In genomic region chr11:93529707-93530467, GRCh38 we compare ENCODE assay signal across 8 cellular contexts. TPM values are rescaled to one million over a fixed set of nuclear protein-coding genes. Genes with fewer than 3 reads are reported as not detected.
A peak's percentile ranks its signal among the peaks of the same experiment; 100 is the strongest.
DNase-seq lines count a peak whose midpoint lies in the region; ATAC-seq and TF ChIP-seq lines count a peak whose summit lies in the region.

No MANE protein-coding gene starts in this region.

- H3K9me3 Mint-ChIP-seq in glutamatergic neuron (ENCODE audit: unreplicated experiment), result peaks cover 6% of the 10 kb centered on the region
- H3K9me3 Mint-ChIP-seq in stimulated activated effector memory CD8-positive, alpha-beta T cell treated with anti-CD3 and anti-CD28 coated beads, Interleukin-12 subunit alpha, Interleukin-12 subunit beta, amount 100 ng/mL, for 72 hours, result no peaks in the 10 kb centered on the region

- H3K27ac Mint-ChIP-seq in glutamatergic neuron (ENCODE audit: unreplicated experiment), result peak overlapping the region; percentile 48
- H3K27ac Mint-ChIP-seq in stimulated activated effector memory CD8-positive, alpha-beta T cell treated with anti-CD3 and anti-CD28 coated beads, Interleukin-12 subunit alpha, Interleukin-12 subunit beta, amount 100 ng/mL, for 72 hours, result peak overlapping the region; percentile 88

- no peak overlapping the region; the same call in 1 of the 2 replicates for H2AFZ ChIP-seq in Loucy (ENCODE audit: low read length)

- TF ChIP-seq CTCF in Loucy (conservative IDR thresholded peaks at IDR 0.05; ENCODE audit: low read length), result no peak
- TF ChIP-seq CTCF in glutamatergic neuron (IDR thresholded peaks at IDR 0.05; ENCODE audit: partially characterized antibody, unreplicated experiment), result no peak

- no peaks in the 10 kb centered on the region for H3K36me3 Mint-ChIP-seq in glutamatergic neuron (ENCODE audit: unreplicated experiment)
- peaks cover 8% of the 10 kb centered on the region for H3K36me3 Mint-ChIP-seq in stimulated activated effector memory CD8-positive, alpha-beta T cell treated with anti-CD3 and anti-CD28 coated beads, Interleukin-12 subunit alpha, Interleukin-12 subunit beta, amount 100 ng/mL, for 72 hours

- no peaks in the 10 kb centered on the region for H3K27me3 ChIP-seq in Loucy (ENCODE audit: insufficient read depth, low read length, poor library complexity, severe bottlenecking)

- H3K9me2 ChIP-seq in Loucy (replicated peaks; ENCODE audit: low read depth, low read length), result no peaks in the 10 kb centered on the region

- no peaks in the 10 kb centered on the region for H3K36me3 ChIP-seq in Loucy (ENCODE audit: insufficient read depth, low read length)

- H3K4me3 ChIP-seq in Loucy (ENCODE audit: low read length, poor library complexity, severe bottlenecking), result peak overlapping the region; percentile 27

- H3K4me3 Mint-ChIP-seq in glutamatergic neuron (ENCODE audit: unreplicated experiment), result no peak overlapping the region
- H3K4me3 Mint-ChIP-seq in stimulated activated effector memory CD8-positive, alpha-beta T cell treated with anti-CD3 and anti-CD28 coated beads, Interleukin-12 subunit alpha, Interleukin-12 subunit beta, amount 100 ng/mL, for 72 hours, result peak overlapping the region; percentile 37

- H3F3A ChIP-seq in Loucy (ENCODE audit: low read depth), result no peaks in the 10 kb centered on the region

- H3K4me1 ChIP-seq in Loucy (ENCODE audit: insufficient read depth, low read length, poor library complexity, severe bottlenecking), result peaks cover 72% of the 10 kb centered on the region

- H3K9me3 ChIP-seq in Loucy (ENCODE audit: insufficient read depth, low read depth, low read length), result no peaks in the 10 kb centered on the region

- DNase-seq in NOMO-1 treated with DMSO at 0.1 percent for 48 hours (lab: John Stamatoyannopoulos, UW; ENCODE audit: unreplicated experiment) (peak; percentile 17), NOMO-1 treated with dmso at 0.1 percent for 144 hours (lab: John Stamatoyannopoulos, UW; ENCODE audit: unreplicated experiment) (no peak), glutamatergic neuron (no peak), epidermal melanocyte (ENCODE audit: insufficient read length, low spot score) (no peak), medulla oblongata (ENCODE audit: extremely low spot score) (no peak)
- DNase-seq in stimulated activated effector memory CD8-positive, alpha-beta T cell treated with anti-CD3 and anti-CD28 coated beads, Interleukin-12 subunit alpha, Interleukin-12 subunit beta, amount 100 ng/mL, for 72 hours (ENCODE audit: low spot score in 2 of 2), result no peak

- H3K79me2 ChIP-seq in Loucy (ENCODE audit: insufficient read depth, low read length), result peaks cover 63% of the 10 kb centered on the region

- peak overlapping the region; percentile 58 for H3K4me2 ChIP-seq in Loucy (ENCODE audit: low read depth, low read length, poor library complexity, severe bottlenecking)

- H3K9ac ChIP-seq in Loucy (ENCODE audit: low read depth, low read length, poor library complexity, severe bottlenecking), result no peak overlapping the region

- H3K4me1 Mint-ChIP-seq in glutamatergic neuron (ENCODE audit: low read depth, unreplicated experiment), result peaks cover 48% of the 10 kb centered on the region
- peaks cover 69% of the 10 kb centered on the region for H3K4me1 Mint-ChIP-seq in stimulated activated effector memory CD8-positive, alpha-beta T cell treated with anti-CD3 and anti-CD28 coated beads, Interleukin-12 subunit alpha, Interleukin-12 subunit beta, amount 100 ng/mL, for 72 hours

- ATAC-seq in stimulated activated effector memory CD8-positive, alpha-beta T cell treated with anti-CD3 and anti-CD28 coated beads, Interleukin-12 subunit alpha, Interleukin-12 subunit beta, amount 100 ng/mL, for 72 hours, result peak; percentile 31
- no peak for ATAC-seq in GM21528 (IDR thresholded peaks at IDR 0.05; ENCODE audit: low FRiP score, unreplicated experiment)

- H3K27me3 Mint-ChIP-seq in glutamatergic neuron (ENCODE audit: unreplicated experiment), result peaks cover 5% of the 10 kb centered on the region

- no peaks in the 10 kb centered on the region for H4K20me1 ChIP-seq in Loucy (ENCODE audit: insufficient read depth, low read length, poor library complexity, severe bottlenecking)

RNA-seq across cellular contexts. Expression of gene SMCO4, which starts 13.3 kb away (rescaled TPM):
- 3.0 TPM for total RNA-seq in glutamatergic neuron (ENCODE audit: unreplicated experiment)
